1 cellular context compared by ENCODE assay signal in genomic region chr7:1883834-1884582, GRCh38.
TF ChIP-seq lines count a peak whose summit lies in the region.

No MANE protein-coding gene starts in this region.

TF ChIP-seq in K562, 482 proteins besides CTCF, POLR2A, EP300 and RAD21 (continued from another document and continues in another):
- TF ChIP-seq, protein P1, sequence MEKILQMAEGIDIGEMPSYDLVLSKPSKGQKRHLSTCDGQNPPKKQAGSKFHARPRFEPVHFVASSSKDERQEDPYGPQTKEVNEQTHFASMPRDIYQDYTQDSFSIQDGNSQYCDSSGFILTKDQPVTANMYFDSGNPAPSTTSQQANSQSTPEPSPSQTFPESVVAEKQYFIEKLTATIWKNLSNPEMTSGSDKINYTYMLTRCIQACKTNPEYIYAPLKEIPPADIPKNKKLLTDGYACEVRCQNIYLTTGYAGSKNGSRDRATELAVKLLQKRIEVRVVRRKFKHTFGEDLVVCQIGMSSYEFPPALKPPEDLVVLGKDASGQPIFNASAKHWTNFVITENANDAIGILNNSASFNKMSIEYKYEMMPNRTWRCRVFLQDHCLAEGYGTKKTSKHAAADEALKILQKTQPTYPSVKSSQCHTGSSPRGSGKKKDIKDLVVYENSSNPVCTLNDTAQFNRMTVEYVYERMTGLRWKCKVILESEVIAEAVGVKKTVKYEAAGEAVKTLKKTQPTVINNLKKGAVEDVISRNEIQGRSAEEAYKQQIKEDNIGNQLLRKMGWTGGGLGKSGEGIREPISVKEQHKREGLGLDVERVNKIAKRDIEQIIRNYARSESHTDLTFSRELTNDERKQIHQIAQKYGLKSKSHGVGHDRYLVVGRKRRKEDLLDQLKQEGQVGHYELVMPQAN (IDR thresholded peaks at IDR 0.05; ENCODE audit: borderline replicate concordance) = no peak
- TF ChIP-seq, protein P2, sequence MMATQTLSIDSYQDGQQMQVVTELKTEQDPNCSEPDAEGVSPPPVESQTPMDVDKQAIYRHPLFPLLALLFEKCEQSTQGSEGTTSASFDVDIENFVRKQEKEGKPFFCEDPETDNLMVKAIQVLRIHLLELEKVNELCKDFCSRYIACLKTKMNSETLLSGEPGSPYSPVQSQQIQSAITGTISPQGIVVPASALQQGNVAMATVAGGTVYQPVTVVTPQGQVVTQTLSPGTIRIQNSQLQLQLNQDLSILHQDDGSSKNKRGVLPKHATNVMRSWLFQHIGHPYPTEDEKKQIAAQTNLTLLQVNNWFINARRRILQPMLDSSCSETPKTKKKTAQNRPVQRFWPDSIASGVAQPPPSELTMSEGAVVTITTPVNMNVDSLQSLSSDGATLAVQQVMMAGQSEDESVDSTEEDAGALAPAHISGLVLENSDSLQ (IDR thresholded peaks at IDR 0.05) = no peak
- TF ChIP-seq NCOA1 (IDR thresholded peaks at IDR 0.05; ENCODE audit: low read depth) (no peak), CHD4 (IDR thresholded peaks at IDR 0.05; ENCODE audit: insufficient read depth, insufficient replicate concordance, low read depth, low read length, poor library complexity, severe bottlenecking) (no peak), MBD1 (CRISPR knock-in tag; IDR thresholded peaks at IDR 0.05) (no peak), CHAMP1 (IDR thresholded peaks at IDR 0.05) (no peak), NFYB (IDR thresholded peaks at IDR 0.05; ENCODE audit: extremely low read depth, insufficient read length) (no peak), MIER1 (IDR thresholded peaks at IDR 0.05; ENCODE audit: low read depth) (no peak), RBBP5 (IDR thresholded peaks at IDR 0.05; ENCODE audit: borderline replicate concordance, insufficient read depth, low read length, poor library complexity, severe bottlenecking) (no peak), RBM34 (IDR thresholded peaks at IDR 0.05; ENCODE audit: borderline replicate concordance, insufficient read depth, low read length) (no peak), CBX5 (IDR thresholded peaks at IDR 0.05; ENCODE audit: borderline replicate concordance, low read depth) (no peak), SMARCE1 (IDR thresholded peaks at IDR 0.05) (no peak), GABPB1 (CRISPR knock-in tag; IDR thresholded peaks at IDR 0.05) (no peak), ZNF511 (CRISPR knock-in tag; IDR thresholded peaks at IDR 0.05) (no peak), IRF9 (tag; IDR thresholded peaks at IDR 0.05) (no peak), TEAD2 (tag; IDR thresholded peaks at IDR 0.05) (no peak), RBFOX2 (IDR thresholded peaks at IDR 0.05; ENCODE audit: low read depth, low read length) (no peak), L3MBTL2 (IDR thresholded peaks at IDR 0.05) (0 out of 2 replicates have a peak, but pooled peaks have one; percentile 23), DACH1 (IDR thresholded peaks at IDR 0.05; ENCODE audit: partially characterized antibody) (no peak), STAT5B (CRISPR knock-in tag; IDR thresholded peaks at IDR 0.05) (no peak), ZNF561 (CRISPR knock-in tag; conservative IDR thresholded peaks at IDR 0.05) (no peak), NR0B1 (IDR thresholded peaks at IDR 0.05; ENCODE audit: partially characterized antibody) (no peak), TAF9B (IDR thresholded peaks at IDR 0.05; ENCODE audit: partially characterized antibody) (no peak), ZNF766 (CRISPR knock-in tag; conservative IDR thresholded peaks at IDR 0.05) (no peak), HMGN3 (IDR thresholded peaks at IDR 0.05; ENCODE audit: borderline replicate concordance, extremely low read depth, insufficient read length, low read depth, low read length) (no peak), CXXC5 (CRISPR knock-in tag; IDR thresholded peaks at IDR 0.05) (peak; percentile 20; the same call in 1 of the 2 replicates), HDAC1 (IDR thresholded peaks at IDR 0.05) (no peak), KAT8 (IDR thresholded peaks at IDR 0.05; ENCODE audit: low read depth) (no peak), ZBTB33 (CRISPR knock-in tag; IDR thresholded peaks at IDR 0.05) (peak; percentile 100), TAF7 (tag; IDR thresholded peaks at IDR 0.05) (no peak), NFIC (IDR thresholded peaks at IDR 0.05) (peak; percentile 66), ZNF143 (CRISPR knock-in tag; IDR thresholded peaks at IDR 0.05) (no peak), TEAD4 (IDR thresholded peaks at IDR 0.05; ENCODE audit: low read length) (0 out of 2 replicates have a peak, but pooled peaks have one; percentile 5), TEAD4 (CRISPR knock-in tag; IDR thresholded peaks at IDR 0.05; ENCODE audit: borderline replicate concordance) (no peak), ZC3H4 (CRISPR knock-in tag; IDR thresholded peaks at IDR 0.05; ENCODE audit: borderline replicate concordance) (no peak), USF2 (CRISPR knock-in tag; IDR thresholded peaks at IDR 0.05) (no peak)
- TF ChIP-seq, protein P3, sequence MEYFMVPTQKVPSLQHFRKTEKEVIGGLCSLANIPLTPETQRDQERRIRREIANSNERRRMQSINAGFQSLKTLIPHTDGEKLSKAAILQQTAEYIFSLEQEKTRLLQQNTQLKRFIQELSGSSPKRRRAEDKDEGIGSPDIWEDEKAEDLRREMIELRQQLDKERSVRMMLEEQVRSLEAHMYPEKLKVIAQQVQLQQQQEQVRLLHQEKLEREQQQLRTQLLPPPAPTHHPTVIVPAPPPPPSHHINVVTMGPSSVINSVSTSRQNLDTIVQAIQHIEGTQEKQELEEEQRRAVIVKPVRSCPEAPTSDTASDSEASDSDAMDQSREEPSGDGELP (CRISPR knock-in tag; IDR thresholded peaks at IDR 0.05; ENCODE audit: borderline replicate concordance) = peak; percentile 34; the same call in 1 of the 2 replicates
- TF ChIP-seq, protein P4, sequence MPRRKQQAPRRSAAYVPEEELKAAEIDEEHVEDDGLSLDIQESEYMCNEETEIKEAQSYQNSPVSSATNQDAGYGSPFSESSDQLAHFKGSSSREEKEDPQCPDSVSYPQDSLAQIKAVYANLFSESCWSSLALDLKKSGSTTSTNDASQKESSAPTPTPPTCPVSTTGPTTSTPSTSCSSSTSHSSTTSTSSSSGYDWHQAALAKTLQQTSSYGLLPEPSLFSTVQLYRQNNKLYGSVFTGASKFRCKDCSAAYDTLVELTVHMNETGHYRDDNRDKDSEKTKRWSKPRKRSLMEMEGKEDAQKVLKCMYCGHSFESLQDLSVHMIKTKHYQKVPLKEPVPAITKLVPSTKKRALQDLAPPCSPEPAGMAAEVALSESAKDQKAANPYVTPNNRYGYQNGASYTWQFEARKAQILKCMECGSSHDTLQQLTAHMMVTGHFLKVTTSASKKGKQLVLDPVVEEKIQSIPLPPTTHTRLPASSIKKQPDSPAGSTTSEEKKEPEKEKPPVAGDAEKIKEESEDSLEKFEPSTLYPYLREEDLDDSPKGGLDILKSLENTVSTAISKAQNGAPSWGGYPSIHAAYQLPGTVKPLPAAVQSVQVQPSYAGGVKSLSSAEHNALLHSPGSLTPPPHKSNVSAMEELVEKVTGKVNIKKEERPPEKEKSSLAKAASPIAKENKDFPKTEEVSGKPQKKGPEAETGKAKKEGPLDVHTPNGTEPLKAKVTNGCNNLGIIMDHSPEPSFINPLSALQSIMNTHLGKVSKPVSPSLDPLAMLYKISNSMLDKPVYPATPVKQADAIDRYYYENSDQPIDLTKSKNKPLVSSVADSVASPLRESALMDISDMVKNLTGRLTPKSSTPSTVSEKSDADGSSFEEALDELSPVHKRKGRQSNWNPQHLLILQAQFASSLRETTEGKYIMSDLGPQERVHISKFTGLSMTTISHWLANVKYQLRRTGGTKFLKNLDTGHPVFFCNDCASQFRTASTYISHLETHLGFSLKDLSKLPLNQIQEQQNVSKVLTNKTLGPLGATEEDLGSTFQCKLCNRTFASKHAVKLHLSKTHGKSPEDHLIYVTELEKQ (CRISPR knock-in tag; IDR thresholded peaks at IDR 0.05) = no peak
- TF ChIP-seq, protein P5, sequence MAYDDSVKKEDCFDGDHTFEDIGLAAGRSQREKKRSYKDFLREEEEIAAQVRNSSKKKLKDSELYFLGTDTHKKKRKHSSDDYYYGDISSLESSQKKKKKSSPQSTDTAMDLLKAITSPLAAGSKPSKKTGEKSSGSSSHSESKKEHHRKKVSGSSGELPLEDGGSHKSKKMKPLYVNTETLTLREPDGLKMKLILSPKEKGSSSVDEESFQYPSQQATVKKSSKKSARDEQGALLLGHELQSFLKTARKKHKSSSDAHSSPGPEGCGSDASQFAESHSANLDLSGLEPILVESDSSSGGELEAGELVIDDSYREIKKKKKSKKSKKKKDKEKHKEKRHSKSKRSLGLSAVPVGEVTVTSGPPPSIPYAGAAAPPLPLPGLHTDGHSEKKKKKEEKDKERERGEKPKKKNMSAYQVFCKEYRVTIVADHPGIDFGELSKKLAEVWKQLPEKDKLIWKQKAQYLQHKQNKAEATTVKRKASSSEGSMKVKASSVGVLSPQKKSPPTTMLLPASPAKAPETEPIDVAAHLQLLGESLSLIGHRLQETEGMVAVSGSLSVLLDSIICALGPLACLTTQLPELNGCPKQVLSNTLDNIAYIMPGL (CRISPR knock-in tag; IDR thresholded peaks at IDR 0.05) = no peak
